ENCODE assay signal across 8 cellular contexts in genomic region chr12:93426406-93426805, GRCh38. TPM values are rescaled to one million over a fixed set of nuclear protein-coding genes. Genes with fewer than 3 reads are reported as not detected.
DNase-seq lines count a peak whose midpoint lies in the region; TF ChIP-seq lines count a peak whose summit lies in the region.
"Had no signal": no experiment of that assay in that cellular context is flagged by ENCODE, and none has a peak within 500 bp of the region (broad histone marks: within the 10 kb centered on the region; RNA-seq: fewer than 3 reads in every experiment).

No MANE protein-coding gene starts in this region.

- no peaks in the 10 kb centered on the region for H3K9me3 Mint-ChIP-seq in H9
- no peaks in the 10 kb centered on the region for H3K9me3 Mint-ChIP-seq in activated naive CD8-positive, alpha-beta T cell treated with anti-CD3 and anti-CD28 coated beads for 36 hours
- no peaks in the 10 kb centered on the region for H3K9me3 Mint-ChIP-seq in neural crest cell

- peaks cover 66% of the 10 kb centered on the region for H3K79me2 ChIP-seq in H9 (ENCODE audit: insufficient read depth, low read length)

- H2BK20ac ChIP-seq in H9 (ENCODE audit: low read depth, low read length, poor library complexity, severe bottlenecking), result no peak overlapping the region

- H3K36me3 Mint-ChIP-seq in H9 (ENCODE audit: insufficient read depth in 1 of 3, low read depth in 3 of 3), result no peaks in the 10 kb centered on the region
- H3K36me3 Mint-ChIP-seq in activated naive CD8-positive, alpha-beta T cell treated with anti-CD3 and anti-CD28 coated beads for 36 hours, result peaks cover 19% of the 10 kb centered on the region
- H3K36me3 Mint-ChIP-seq in neural crest cell (ENCODE audit: low read depth), result no peaks in the 10 kb centered on the region

- no peak overlapping the region for H3K4me2 ChIP-seq in H9 (ENCODE audit: insufficient read depth, insufficient read length, low read length)

- H3K4me3 ChIP-seq in GM12865 (ENCODE audit: low read depth, low read length), result peak overlapping the region; percentile 32

- H3K4ac ChIP-seq in H9 (ENCODE audit: low read depth, low read length), result no peak overlapping the region

- no peak overlapping the region for H4K91ac ChIP-seq in H9 (ENCODE audit: insufficient read length, low read depth, low read length)

- H3K56ac ChIP-seq in H9 (ENCODE audit: insufficient read length, low read depth, low read length), result no peak overlapping the region

- H3K23ac ChIP-seq in H9 (ENCODE audit: insufficient read length, low read depth, low read length), result no peak overlapping the region

- H2BK12ac ChIP-seq in H9 (ENCODE audit: insufficient read length, low read depth, low read length), result no peak overlapping the region

- H3K4me1 ChIP-seq in H9 (ENCODE audit: insufficient read depth, low read length), result peaks cover 6% of the 10 kb centered on the region

- H2AK5ac ChIP-seq in H9 (ENCODE audit: insufficient read length, low read length), result no peak overlapping the region

- no peak overlapping the region for H4K8ac ChIP-seq in H9 (replicated peaks; ENCODE audit: insufficient read length, low read depth, low read length)

- peaks cover 9% of the 10 kb centered on the region for H3K79me1 ChIP-seq in H9 (ENCODE audit: insufficient read depth, low read depth, low read length, poor library complexity, severe bottlenecking)

- no peak overlapping the region for H3T11ph ChIP-seq in H9 (ENCODE audit: low read length)

- no CpG with 5 or more reads among the region's 1 CpG for WGBS in H9 (ENCODE audit: extremely low coverage, insufficient read length, low lambda C conversion rate)

- H3K4me1 Mint-ChIP-seq in H9 (peaks cover 47 to 53% of the 10 kb centered on the region in 2 experiments), neural crest cell (peaks cover 65% of the 10 kb centered on the region)
- peaks cover 78% of the 10 kb centered on the region for H3K4me1 Mint-ChIP-seq in activated naive CD8-positive, alpha-beta T cell treated with anti-CD3 and anti-CD28 coated beads for 36 hours

- H3K23me2 ChIP-seq in H9 (ENCODE audit: insufficient read length, low read depth, low read length, poor library complexity, severe bottlenecking), result no peaks in the 10 kb centered on the region

- no peak overlapping the region for H4K5ac ChIP-seq in H9 (ENCODE audit: insufficient read length, low read depth, low read length)

- TF ChIP-seq CTCF in GM12865 (IDR thresholded peaks at IDR 0.05; ENCODE audit: insufficient read depth, low read depth, low read length, missing control alignments) (no peak), H9 (conservative IDR thresholded peaks at IDR 0.05) (no peak), neural crest cell (conservative IDR thresholded peaks at IDR 0.05) (no peak)

- no peak overlapping the region for H3K14ac ChIP-seq in H9 (ENCODE audit: insufficient read depth, low read length)

- H3K27me3 Mint-ChIP-seq in H9 (ENCODE audit: low read depth) (no peaks in the 10 kb centered on the region), neural crest cell (ENCODE audit: low read depth) (no peaks in the 10 kb centered on the region)
- no peaks in the 10 kb centered on the region for H3K27me3 Mint-ChIP-seq in activated naive CD8-positive, alpha-beta T cell treated with anti-CD3 and anti-CD28 coated beads for 36 hours

- peak; percentile 56 for DNase-seq in GM12865 (ENCODE audit: low read depth)
- no peak for DNase-seq in H9
- no peak for DNase-seq in activated naive CD8-positive, alpha-beta T cell treated with anti-CD3 and anti-CD28 coated beads for 36 hours
- no peak for DNase-seq in neural crest cell (ENCODE audit: low read depth, low spot score)
- no peak for DNase-seq in medulla oblongata (ENCODE audit: extremely low spot score)
- DNase-seq in amygdala (lab: John Stamatoyannopoulos, UW), result no peak
- DNase-seq in NCI-H187 (lab: John Stamatoyannopoulos, UW), result no peak
- DNase-seq: NCI-H774 had no signal

- no peak overlapping the region for H2BK120ac ChIP-seq in H9 (ENCODE audit: low read depth, low read length, poor library complexity, severe bottlenecking)

- H3K27ac Mint-ChIP-seq in H9, result peak overlapping the region in 2 of 3 experiments; percentile 12 to 63; a peak in 2 of 7 replicates
- peak overlapping the region; percentile 6 for H3K27ac Mint-ChIP-seq in activated naive CD8-positive, alpha-beta T cell treated with anti-CD3 and anti-CD28 coated beads for 36 hours
- H3K27ac Mint-ChIP-seq in neural crest cell (ENCODE audit: unreplicated experiment), result peak overlapping the region; percentile 57

- no peak overlapping the region for H3K18ac ChIP-seq in H9 (ENCODE audit: insufficient read length, low read depth, low read length)

- no peak overlapping the region for H2BK15ac ChIP-seq in H9 (ENCODE audit: low read depth, low read length)

- H3K27ac ChIP-seq in H9 (ENCODE audit: insufficient read length, low read depth, low read length), result no peak overlapping the region

- no peak overlapping the region for H2AFZ ChIP-seq in H9 (ENCODE audit: low read length)

- H3K4me3 Mint-ChIP-seq in H9 (no peak overlapping the region), neural crest cell (no peak overlapping the region)
- H3K4me3 Mint-ChIP-seq in activated naive CD8-positive, alpha-beta T cell treated with anti-CD3 and anti-CD28 coated beads for 36 hours, result no peak overlapping the region

- no peak overlapping the region for H2BK5ac ChIP-seq in H9 (ENCODE audit: insufficient read length, low read length)

- no peaks in the 10 kb centered on the region for H3K27me3 ChIP-seq in H9 (ENCODE audit: insufficient read depth, low read length)

- no peak overlapping the region for H3K9ac ChIP-seq in H9 (ENCODE audit: extremely low read depth, insufficient read length, low read length)

- no peaks in the 10 kb centered on the region for H4K20me1 ChIP-seq in H9 (ENCODE audit: control insufficient read depth, insufficient read depth, insufficient read length)

- H3K9me3 ChIP-seq in H9 (ENCODE audit: control insufficient read depth, low read depth, low read length), result no peaks in the 10 kb centered on the region

RNA-seq across cellular contexts. Expression of gene UBE2N, which starts 15.3 kb away (rescaled TPM):
- 188 and 192 TPM in 2 replicates for total RNA-seq in H9 (2021)
- 100 to 1,000 TPM; 228 to 235 TPM for total RNA-seq in activated naive CD8-positive, alpha-beta T cell treated with anti-CD3 and anti-CD28 coated beads for 36 hours
- 176 and 185 TPM in 2 replicates for total RNA-seq in neural crest cell

RNA-seq across cellular contexts. Expression of gene MRPL42, which starts 40.9 kb away (rescaled TPM):
- total RNA-seq in H9 (2021) (108 and 112 TPM in 2 replicates), neural crest cell (117 and 121 TPM in 2 replicates)
- total RNA-seq in activated naive CD8-positive, alpha-beta T cell treated with anti-CD3 and anti-CD28 coated beads for 36 hours, result 10 to 100 TPM; 92.4 to 93.4 TPM

RNA-seq across cellular contexts. Expression of gene NUDT4, which starts 48.7 kb away (rescaled TPM):
- total RNA-seq in H9 (2021) (39.9 and 40.6 TPM in 2 replicates), neural crest cell (59.1 and 59.2 TPM in 2 replicates)
- total RNA-seq in activated naive CD8-positive, alpha-beta T cell treated with anti-CD3 and anti-CD28 coated beads for 36 hours, result 10 to 100 TPM; 77.2 to 85.5 TPM

Comparison
In these comparisons a context has a peak if more than half of its experiments do, and no peak if none do; other contexts are left out.
1. H3K27ac Mint-ChIP-seq: peak in every context shown above with its lines; median percentile 57 in neural crest cell; 38 in H9; 6 in activated naive CD8-positive, alpha-beta T cell treated with anti-CD3 and anti-CD28 coated beads for 36 hours.